Comparison of ENCODE assay signal across 8 cellular contexts in genomic region chr7:44196450-44196872, GRCh38. TPM values are rescaled to one million over a fixed set of nuclear protein-coding genes. Genes with fewer than 3 reads are reported as not detected.
DNase-seq lines count a peak whose midpoint lies in the region; ATAC-seq, FAIRE-seq and TF ChIP-seq lines count a peak whose summit lies in the region.

No MANE protein-coding gene starts in this region.

- TF ChIP-seq POLR2A in spleen (IDR thresholded peaks at IDR 0.05): no peak

- CTCF ChIA-PET in CD4-positive, alpha-beta T cell (lab: Charles Lee): no interaction called here

- ATAC-seq in CD4-positive, alpha-beta T cell (ENCODE audit: poor library complexity): no peak
- peak; percentile 27 for ATAC-seq in activated naive CD8-positive, alpha-beta T cell treated with anti-CD3 and anti-CD28 coated beads, Interleukin-2, amount 10 ng/mL, durations not matched to agents 7 days and 5 days (ENCODE audit: low read depth)
- ATAC-seq in GM21529 (IDR thresholded peaks at IDR 0.05; ENCODE audit: unreplicated experiment): no peak

- DNase-seq in CD4-positive, alpha-beta T cell: no peak
- DNase-seq in GM19239 (ENCODE audit: insufficient read length, low spot score): no peak
- peak; percentile 12 for DNase-seq in NCI-H446 treated with DMSO at 0.1 percent for 48 hours (lab: John Stamatoyannopoulos, UW)
- no peak for DNase-seq in activated naive CD8-positive, alpha-beta T cell treated with anti-CD3 and anti-CD28 coated beads, Interleukin-2, amount 10 ng/mL, durations not matched to agents 7 days and 5 days
- no peak for DNase-seq in right atrium auricular region (ENCODE audit: low spot score)
- no peak for DNase-seq in spleen
- no peak for DNase-seq in NCI-H1436 (lab: John Stamatoyannopoulos, UW)

- H3K36me3 Mint-ChIP-seq in CD4-positive, alpha-beta T cell (ENCODE audit: low read depth): no peaks in the 10 kb centered on the region
- no peaks in the 10 kb centered on the region for H3K36me3 Mint-ChIP-seq in activated naive CD8-positive, alpha-beta T cell treated with anti-CD3 and anti-CD28 coated beads, Interleukin-2, amount 10 ng/mL, durations not matched to agents 7 days and 5 days

- H3K27me3 Mint-ChIP-seq in CD4-positive, alpha-beta T cell: peaks cover 21% of the 10 kb centered on the region
- H3K27me3 Mint-ChIP-seq in activated naive CD8-positive, alpha-beta T cell treated with anti-CD3 and anti-CD28 coated beads, Interleukin-2, amount 10 ng/mL, durations not matched to agents 7 days and 5 days: peaks cover 9% of the 10 kb centered on the region

- FAIRE-seq in GM19239 (lab: Jason Lieb, UNC): peak; percentile 84

- no peaks in the 10 kb centered on the region for H3K9me3 Mint-ChIP-seq in CD4-positive, alpha-beta T cell
- no peaks in the 10 kb centered on the region for H3K9me3 Mint-ChIP-seq in activated naive CD8-positive, alpha-beta T cell treated with anti-CD3 and anti-CD28 coated beads, Interleukin-2, amount 10 ng/mL, durations not matched to agents 7 days and 5 days

- H3K4me3 Mint-ChIP-seq in CD4-positive, alpha-beta T cell: peak overlapping the region; percentile 63
- no peak overlapping the region for H3K4me3 Mint-ChIP-seq in activated naive CD8-positive, alpha-beta T cell treated with anti-CD3 and anti-CD28 coated beads, Interleukin-2, amount 10 ng/mL, durations not matched to agents 7 days and 5 days

- H3K4me3 ChIP-seq in right atrium auricular region: no peak overlapping the region
- no peak overlapping the region for H3K4me3 ChIP-seq in spleen

- H3K4me1 Mint-ChIP-seq in CD4-positive, alpha-beta T cell (ENCODE audit: low read depth): peaks cover 7% of the 10 kb centered on the region
- H3K4me1 Mint-ChIP-seq in activated naive CD8-positive, alpha-beta T cell treated with anti-CD3 and anti-CD28 coated beads, Interleukin-2, amount 10 ng/mL, durations not matched to agents 7 days and 5 days: peaks cover 15% of the 10 kb centered on the region

- H3K9me3 ChIP-seq in CD4-positive, alpha-beta T cell (ENCODE audit: control insufficient read depth, low read length): no peaks in the 10 kb centered on the region
- H3K9me3 ChIP-seq in right atrium auricular region: no peaks in the 10 kb centered on the region
- no peaks in the 10 kb centered on the region for H3K9me3 ChIP-seq in spleen

- intact Hi-C loops in CD4-positive, alpha-beta T cell (cut with DNase I, micrococcal nuclease): no loop called here
- intact Hi-C loops in spleen (cut with DNase I; ENCODE audit: low total_unique reads): no loop called here

- no peak overlapping the region for H3K27ac ChIP-seq in CD4-positive, alpha-beta T cell (ENCODE audit: low read depth, low read length)
- H3K27ac ChIP-seq in right atrium auricular region (no peak overlapping the region), spleen (no peak overlapping the region)

- H3K4me1 ChIP-seq in right atrium auricular region (peaks cover 0 to 2% of the 10 kb centered on the region in 2 donors), spleen (peaks cover 0 to 9% (median 2%) of the 10 kb centered on the region in 6 donors)

- POLR2A ChIA-PET in CD4-positive, alpha-beta T cell (lab: Charles Lee): no interaction called here
- POLR2A ChIA-PET in activated naive CD8-positive, alpha-beta T cell treated with anti-CD3 and anti-CD28 coated beads, Interleukin-2, amount 10 ng/mL, durations not matched to agents 7 days and 5 days (lab: Charles Lee): no interaction called here

- H3K27me3 ChIP-seq in CD4-positive, alpha-beta T cell (ENCODE audit: control insufficient read depth, insufficient read depth, low read length): no peaks in the 10 kb centered on the region
- H3K27me3 ChIP-seq in right atrium auricular region (no peaks in the 10 kb centered on the region), spleen (replicated peaks in 1 of 7) (peaks cover 0 to 11% (median 0%) of the 10 kb centered on the region in 7 donors)

- no peak overlapping the region for H3K27ac Mint-ChIP-seq in CD4-positive, alpha-beta T cell
- H3K27ac Mint-ChIP-seq in activated naive CD8-positive, alpha-beta T cell treated with anti-CD3 and anti-CD28 coated beads, Interleukin-2, amount 10 ng/mL, durations not matched to agents 7 days and 5 days: no peak overlapping the region

- peak; percentile 40 for TF ChIP-seq CTCF in CD4-positive, alpha-beta T cell (IDR thresholded peaks at IDR 0.05)
- TF ChIP-seq CTCF in right atrium auricular region (IDR thresholded peaks at IDR 0.05) (peak; percentile 55 to 78), spleen (IDR thresholded peaks at IDR 0.05 in 8 of 11, conservative IDR thresholded peaks at IDR 0.05 in 3 of 11) (peak; percentile 19 to 73 (median 66))

- no peaks in the 10 kb centered on the region for H3K36me3 ChIP-seq in right atrium auricular region
- no peaks in the 10 kb centered on the region for H3K36me3 ChIP-seq in spleen

- 32 to 41% (median 38%) methylated on average over 3 of the region's 3 CpGs for WGBS in spleen, 5 donors

RNA-seq across cellular contexts. Expression of gene YKT6, which starts 4.3 kb away (rescaled TPM):
- 10 to 100 TPM; 85.0 to 86.4 TPM for total RNA-seq in CD4-positive, alpha-beta T cell
- 10 to 100 TPM; 58.9 to 62.4 TPM for total RNA-seq in activated naive CD8-positive, alpha-beta T cell treated with anti-CD3 and anti-CD28 coated beads, Interleukin-2, amount 10 ng/mL, durations not matched to agents 7 days and 5 days
- 10 to 100 TPM; 43.9 to 44.9 TPM for total RNA-seq in right atrium auricular region
- 10 to 100 TPM; 51.9 to 66.4 (median 56.6) TPM for total RNA-seq in spleen
- 10 to 100 TPM; 26.9 to 49.0 (median 30.1) TPM for polyA plus RNA-seq in spleen

RNA-seq across cellular contexts. Expression of gene GCK, which starts 7.2 kb away (rescaled TPM):
- total RNA-seq in CD4-positive, alpha-beta T cell: under 1 TPM; 0.47 to 0.71 TPM
- total RNA-seq in activated naive CD8-positive, alpha-beta T cell treated with anti-CD3 and anti-CD28 coated beads, Interleukin-2, amount 10 ng/mL, durations not matched to agents 7 days and 5 days: under 1 TPM; 0.23 to 0.30 TPM
- total RNA-seq in right atrium auricular region: 10 to 100 TPM; 11.1 to 21.0 TPM
- 1 to 10 TPM in 1 of 7 donors, under 1 TPM in 3, not detected in 3; 0.29 to 1.6 (median 0.49) TPM for total RNA-seq in spleen
- polyA plus RNA-seq in spleen: 1 to 10 TPM in 2 of 3 donors, under 1 TPM in 1; 0.55 to 1.7 (median 1.2) TPM

RNA-seq across cellular contexts. Expression of gene MYL7, which starts 55.3 kb away (rescaled TPM):
- not detected for total RNA-seq in CD4-positive, alpha-beta T cell
- total RNA-seq in activated naive CD8-positive, alpha-beta T cell treated with anti-CD3 and anti-CD28 coated beads, Interleukin-2, amount 10 ng/mL, durations not matched to agents 7 days and 5 days: not detected
- over 10,000 TPM; 17,339 to 49,235 TPM for total RNA-seq in right atrium auricular region
- 1 to 10 TPM in 1 of 7 donors, not detected in 6; 1.6 TPM for total RNA-seq in spleen
- polyA plus RNA-seq in spleen: under 1 TPM in 1 of 3 donors, not detected in 2; 0.22 TPM

Comparison
In these comparisons a context has a peak if more than half of its experiments do, and no peak if none do; other contexts are left out.
1. RNA of gene GCK, which starts 7.2 kb away (total RNA-seq): 11.1 to 21.0 TPM in right atrium auricular region; 0.47 to 0.71 TPM in CD4-positive, alpha-beta T cell, 0.23 to 0.30 TPM in activated naive CD8-positive, alpha-beta T cell treated with anti-CD3 and anti-CD28 coated beads, Interleukin-2, amount 10 ng/mL, durations not matched to agents 7 days and 5 days and 0.29 to 1.6 TPM in spleen; every median in the first group is over 4 times any median in the second.
2. RNA of gene MYL7, which starts 55.3 kb away (total RNA-seq): 17,339 to 49,235 TPM in right atrium auricular region; not detected in activated naive CD8-positive, alpha-beta T cell treated with anti-CD3 and anti-CD28 coated beads, Interleukin-2, amount 10 ng/mL, durations not matched to agents 7 days and 5 days, 1.6 TPM in spleen and not detected in CD4-positive, alpha-beta T cell; every median in the first group is over 1,000 times any median in the second.
3. Peak in every context shown above with its lines, with median percentiles within 50 percentile points of each other: CTCF ChIP-seq.